Comparison of ENCODE assay signal across 12 cellular contexts in genomic region chr7:99679400-99680191, GRCh38. TPM values are rescaled to one million over a fixed set of nuclear protein-coding genes. Genes with fewer than 3 reads are reported as not detected.
DNase-seq lines count a peak whose midpoint lies in the region; ATAC-seq lines count a peak whose summit lies in the region.
"Had no signal": no experiment of that assay in that cellular context is flagged by ENCODE, and none has a peak within 500 bp of the region (broad histone marks: within the 10 kb centered on the region; RNA-seq: fewer than 3 reads in every experiment).

Gene CYP3A5 (minus strand): TSS chr7:99679996. CDS start chr7:99679896, 100 bp downstream.

- H3K27ac ChIP-seq in epithelial cell of prostate: peak within 1 kb of the TSS; percentile 54
- H3K27ac ChIP-seq: BLaER1 treated with 17β-estradiol and CSF1 and Interleukin-3, amounts not matched to agents 10 nM and 100 nM; thyroid gland had no signal

- H3K4me3 ChIP-seq in mucosa of stomach (ENCODE audit: low read length): peak within 1 kb of the TSS; percentile 61
- H3K4me3 ChIP-seq: BLaER1 treated with 17β-estradiol and CSF1 and Interleukin-3, amounts not matched to agents 10 nM and 100 nM; GM23338; thyroid gland had no signal

- peaks cover 3% of the 10 kb centered on the region for H3K36me3 ChIP-seq in mucosa of stomach (ENCODE audit: control insufficient read depth, insufficient read depth, low read length)
- H3K36me3 ChIP-seq: BLaER1 treated with 17β-estradiol and CSF1 and Interleukin-3, amounts not matched to agents 10 nM and 100 nM; thyroid gland had no signal

- no peaks in the 10 kb centered on the region for H3K27me3 ChIP-seq in mucosa of stomach (ENCODE audit: control insufficient read depth, insufficient read depth, low read length)
- H3K27me3 ChIP-seq: BLaER1 treated with 17β-estradiol and CSF1 and Interleukin-3, amounts not matched to agents 10 nM and 100 nM; thyroid gland had no signal

- peak; percentile 68 for DNase-seq in A172 (ENCODE audit: low spot score)
- peak; percentile 61 for DNase-seq in LoVo (ENCODE audit: low spot score)
- DNase-seq in epithelial cell of prostate (ENCODE audit: low read depth, low spot score): peak; percentile 31
- DNase-seq in NCI-H1092 (lab: John Stamatoyannopoulos, UW): no peak
- DNase-seq: activated CD4-positive, alpha-beta memory T cell treated with anti-CD3 and anti-CD28 coated beads, Interleukin-2, amount 10 ng/mL, durations not matched to agents 7 days and 5 days; thyroid gland had no signal

- peak within 1 kb of the TSS; percentile 78 for H3K9ac ChIP-seq in mucosa of stomach (ENCODE audit: low read length)
- H3K9ac ChIP-seq: BLaER1 treated with 17β-estradiol and CSF1 and Interleukin-3, amounts not matched to agents 10 nM and 100 nM had no signal

- no peaks in the 10 kb centered on the region for H3K9me3 ChIP-seq in mucosa of stomach (ENCODE audit: control insufficient read depth, low read length)
- H3K9me3 ChIP-seq: thyroid gland had no signal

- H3K4me1 ChIP-seq in mucosa of stomach (ENCODE audit: control insufficient read depth, insufficient read depth, low read length): peaks cover 20% of the 10 kb centered on the region
- H3K4me1 ChIP-seq: thyroid gland had no signal

- ATAC-seq in GM19395 (IDR thresholded peaks at IDR 0.05; ENCODE audit: unreplicated experiment): no peak
- ATAC-seq in HG02571 (IDR thresholded peaks at IDR 0.05; ENCODE audit: unreplicated experiment): no peak
- no peak for ATAC-seq in GM18498 (IDR thresholded peaks at IDR 0.05; ENCODE audit: unreplicated experiment)
- ATAC-seq: GM23338 had no signal

RNA-seq across cellular contexts. Expression of gene CYP3A5, which starts in this region (rescaled TPM):
- total RNA-seq in A172 (2014; rRNA removed; shearing (Covaris generic)): 1.9 and 3.8 TPM in 2 replicates
- total RNA-seq: activated CD4-positive, alpha-beta memory T cell treated with anti-CD3 and anti-CD28 coated beads, Interleukin-2, amount 10 ng/mL, durations not matched to agents 7 days and 5 days; GM23338 had no signal
